Comparison of ENCODE assay signal across 15 cellular contexts in the genomic region with DNA sequence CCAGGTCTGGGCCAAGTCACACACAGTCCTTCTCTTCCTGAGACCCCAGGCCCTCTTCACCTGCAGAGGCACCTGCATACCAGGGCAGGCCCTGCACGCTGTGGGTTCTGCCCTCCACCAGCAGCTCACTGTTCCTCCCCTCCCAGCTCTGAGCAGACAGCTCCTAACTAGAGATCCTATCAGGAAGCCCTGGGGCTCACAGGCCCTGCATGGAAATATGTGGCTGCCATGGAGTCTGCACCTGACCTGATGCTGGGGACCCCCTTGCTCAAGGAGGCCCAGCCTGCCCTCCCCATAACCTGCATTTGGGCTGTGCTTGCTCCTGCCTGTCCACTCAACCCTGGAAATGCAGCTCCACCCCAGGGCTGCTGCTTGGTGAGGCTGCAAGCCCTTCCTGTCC. TPM values are rescaled to one million over a fixed set of nuclear protein-coding genes. Genes with fewer than 3 reads are reported as not detected.
DNase-seq lines count a peak whose midpoint lies in the region; ATAC-seq, FAIRE-seq and TF ChIP-seq lines count a peak whose summit lies in the region.
"Had no signal": no experiment of that assay in that cellular context is flagged by ENCODE, and none has a peak within 500 bp of the region (broad histone marks: within the 10 kb centered on the region; RNA-seq: fewer than 3 reads in every experiment).

No MANE protein-coding gene starts in this region.

- peaks cover 2% of the 10 kb centered on the region for H3K4me1 Mint-ChIP-seq in activated T-cell treated with anti-CD3 and anti-CD28 coated beads, Interleukin-2, amount 50 U/mL, for 24 hours (ENCODE audit: low read depth)
- H3K4me1 Mint-ChIP-seq: CD4-positive, CD25-positive, alpha-beta regulatory T cell had no signal

- H3K4me2 ChIP-seq in HepG2 (ENCODE audit: low read depth, low read length) (no peak overlapping the region), H1 (ENCODE audit: insufficient read depth in 1 of 2, low read depth in 2 of 2, low read length in 2 of 2) (no peak overlapping the region)
- H3K4me2 ChIP-seq: BLaER1 treated with 17β-estradiol and CSF1 and Interleukin-3, amounts not matched to agents 10 nM and 100 nM had no signal

- H4K8ac ChIP-seq in H1 (ENCODE audit: extremely low read depth, insufficient read depth, low read length): 0 out of 2 replicates have a peak overlapping the region, but pooled peaks have one; percentile 14

- no peak overlapping the region for H3K27ac Mint-ChIP-seq in activated T-cell treated with anti-CD3 and anti-CD28 coated beads, Interleukin-2, amount 50 U/mL, for 24 hours
- H3K27ac Mint-ChIP-seq: HFFc6 had no signal

- no peak overlapping the region for H2BK5ac ChIP-seq in H1 (ENCODE audit: low read depth, low read length)

- H3K23ac ChIP-seq in H1 (ENCODE audit: insufficient read length): no peak overlapping the region

- no peak for TF ChIP-seq POLR2A in HepG2 (IDR thresholded peaks at IDR 0.05; ENCODE audit: insufficient read depth in 1 of 2, low read depth in 2 of 2, low read length in 2 of 2)
- no peak for TF ChIP-seq POLR2A in right lobe of liver (IDR thresholded peaks at IDR 0.05)
- TF ChIP-seq POLR2A in H1 (IDR thresholded peaks at IDR 0.05; ENCODE audit: control extremely low read depth in 1 of 2, low read depth in 2 of 2, low read length in 2 of 2): no peak
- no peak for TF ChIP-seq POLR2A in H54 (IDR thresholded peaks at IDR 0.05; ENCODE audit: low read depth, low read length)

- no peak for DNase-seq in HepG2 (ENCODE audit: low spot score)
- DNase-seq in right lobe of liver: no peak
- peak in 1 of 2 experiments; percentile 41 for DNase-seq in H1 (ENCODE audit: low read depth in 1 of 2, low spot score in 2 of 2)
- peak; percentile 68 for DNase-seq in posterior vena cava (ENCODE audit: low spot score)
- no peak for DNase-seq in activated T-cell treated with anti-CD3 and anti-CD28 coated beads, Interleukin-2, amount 50 U/mL, for 24 hours
- DNase-seq in H54 (ENCODE audit: insufficient read length, low spot score): no peak
- no peak for DNase-seq in NOMO-1 treated with DMSO at 0.1 percent for 48 hours (lab: John Stamatoyannopoulos, UW; ENCODE audit: unreplicated experiment)
- DNase-seq: CD4-positive, CD25-positive, alpha-beta regulatory T cell; GF-D8 had no signal

- H3K9ac ChIP-seq in HepG2 (ENCODE audit: insufficient read depth, low read depth, low read length): no peak overlapping the region
- H3K9ac ChIP-seq in H1 (replicated peaks in 1 of 4; ENCODE audit: extremely low read depth in 1 of 4, low read depth in 3 of 4, low read length in 3 of 4): no peak overlapping the region
- H3K9ac ChIP-seq: BLaER1 treated with 17β-estradiol and CSF1 and Interleukin-3, amounts not matched to agents 10 nM and 100 nM; GM23248 had no signal

- no peak overlapping the region for H3K56ac ChIP-seq in H1 (replicated peaks; ENCODE audit: insufficient read length, low read depth, low read length)

- CTCF ChIA-PET in HepG2 (lab: Yijun Ruan, JAX; ENCODE audit: low intra/inter-chr PET ratio, low total read pairs) (no interaction called here), H1 (lab: Charles Lee; ENCODE audit: partially characterized antibody) (interaction anchor here (0.6 to 2.1 kb wide), 5 partner anchors 22 to 75 kb away, joined by 3 to 7 read pairs (median 5); no protein-coding TSS in a partner anchor)

- H3K4me3 Mint-ChIP-seq in activated T-cell treated with anti-CD3 and anti-CD28 coated beads, Interleukin-2, amount 50 U/mL, for 24 hours: no peak overlapping the region
- H3K4me3 Mint-ChIP-seq: CD4-positive, CD25-positive, alpha-beta regulatory T cell; HFFc6 had no signal

- TF ChIP-seq CTCF in HepG2 (CRISPR knock-in tag; IDR thresholded peaks at IDR 0.05) (no peak), right lobe of liver (IDR thresholded peaks at IDR 0.05) (no peak), H1 (IDR thresholded peaks at IDR 0.05; ENCODE audit: control extremely low read depth in 1 of 3, insufficient read depth in 1 of 3, low read depth in 1 of 3, low read length in 3 of 3) (no peak)

- H3K27ac ChIP-seq in HepG2 (ENCODE audit: extremely low read length, insufficient read depth, low read length) (no peak overlapping the region), right lobe of liver (no peak overlapping the region), H1 (ENCODE audit: low read depth, low read length) (no peak overlapping the region)
- H3K27ac ChIP-seq: BLaER1 treated with 17β-estradiol and CSF1 and Interleukin-3, amounts not matched to agents 10 nM and 100 nM; GM23248 had no signal

- 0% methylated on average over 1 of the region's 1 CpG for WGBS in HepG2 (ENCODE audit: low lambda C conversion rate)
- 0% methylated on average over 1 of the region's 1 CpG for WGBS in right lobe of liver (ENCODE audit: insufficient coverage, low coverage, low lambda C conversion rate, missing lambda C conversion rate)
- 80% methylated on average over 1 of the region's 1 CpG; no CpG with 5 or more reads in 1 of the 2 experiments for WGBS in H1 (ENCODE audit: extremely low coverage in 1 of 2, insufficient coverage in 1 of 2, insufficient read length in 1 of 2, insufficient replicate concordance in 2 of 2, low coverage in 1 of 2, low lambda C conversion rate in 2 of 2, missing lambda C conversion rate in 1 of 2), 2 experiments

- H2AK5ac ChIP-seq in H1 (ENCODE audit: low read depth, low read length): no peak overlapping the region

- TF ChIP-seq EP300 in HepG2 (IDR thresholded peaks at IDR 0.05; ENCODE audit: low read depth in 2 of 2, low read length in 2 of 2) (no peak), HepG2 (CRISPR knock-in tag; IDR thresholded peaks at IDR 0.05; ENCODE audit: borderline replicate concordance) (no peak), H1 (IDR thresholded peaks at IDR 0.05; ENCODE audit: borderline replicate concordance in 1 of 2, low read depth in 2 of 2, low read length in 2 of 2) (no peak)

- no peaks in the 10 kb centered on the region for H3K36me3 Mint-ChIP-seq in activated T-cell treated with anti-CD3 and anti-CD28 coated beads, Interleukin-2, amount 50 U/mL, for 24 hours (ENCODE audit: low read depth)
- H3K36me3 Mint-ChIP-seq: CD4-positive, CD25-positive, alpha-beta regulatory T cell had no signal

- H3K4ac ChIP-seq in H1 (replicated peaks; ENCODE audit: insufficient read length, low read depth, low read length): no peak overlapping the region

- H3K36me3 ChIP-seq in HepG2 (replicated peaks in 1 of 2; ENCODE audit: control insufficient read depth in 1 of 2, insufficient read depth in 2 of 2, low read length in 2 of 2) (no peaks in the 10 kb centered on the region), right lobe of liver (no peaks in the 10 kb centered on the region), H1 (ENCODE audit: control insufficient read depth in 2 of 4, insufficient read depth in 4 of 4, low read length in 3 of 4) (no peaks in the 10 kb centered on the region)
- H3K36me3 ChIP-seq: BLaER1 treated with 17β-estradiol and CSF1 and Interleukin-3, amounts not matched to agents 10 nM and 100 nM; HAP-1 had no signal

- no peaks in the 10 kb centered on the region for H3K79me1 ChIP-seq in H1 (ENCODE audit: low read depth, low read length)

- no peaks in the 10 kb centered on the region for H3K9me3 ChIP-seq in HepG2 (ENCODE audit: low read length)
- no peaks in the 10 kb centered on the region for H3K9me3 ChIP-seq in right lobe of liver
- H3K9me3 ChIP-seq in H1 (ENCODE audit: insufficient read depth in 2 of 2, low read depth in 1 of 2, low read length in 1 of 2): no peaks in the 10 kb centered on the region
- H3K9me3 ChIP-seq: BLaER1 treated with 17β-estradiol and CSF1 and Interleukin-3, amounts not matched to agents 10 nM and 100 nM; HAP-1 had no signal

- POLR2A ChIA-PET in HepG2 (lab: Yijun Ruan, JAX): no interaction called here
- POLR2A ChIA-PET in H1 (lab: Charles Lee; ENCODE audit: partially characterized antibody): no interaction called here

- 0 out of 2 replicates have a peak overlapping the region, but pooled peaks have one; percentile 32 for H2BK15ac ChIP-seq in H1 (ENCODE audit: low read length)

- peak; percentile 33 for ATAC-seq in HepG2
- ATAC-seq in right lobe of liver: no peak

- intact Hi-C loops in HepG2 (cut with micrococcal nuclease; ENCODE audit: unreplicated experiment): no loop called here
- intact Hi-C loops in right lobe of liver (cut with DNase I): no loop called here
- intact Hi-C loops in posterior vena cava (cut with DNase I): no loop called here

- no peaks in the 10 kb centered on the region for H3K23me2 ChIP-seq in H1 (ENCODE audit: low read depth, low read length)

- H3K14ac ChIP-seq in H1 (ENCODE audit: insufficient read length): no peak overlapping the region

- no peak for TF ChIP-seq RAD21 in HepG2 (CRISPR knock-in tag; IDR thresholded peaks at IDR 0.05)
- TF ChIP-seq RAD21 in H1 (IDR thresholded peaks at IDR 0.05 in 1 of 2, conservative IDR thresholded peaks at IDR 0.05 in 1 of 2; ENCODE audit: low read depth in 2 of 2, low read length in 2 of 2): no peak

- no peak overlapping the region for H3K4me3 ChIP-seq in HepG2 (replicated peaks in 1 of 3; ENCODE audit: insufficient read depth in 1 of 3, low read depth in 2 of 3, low read length in 3 of 3)
- no peak overlapping the region for H3K4me3 ChIP-seq in right lobe of liver
- H3K4me3 ChIP-seq in H1 (ENCODE audit: extremely low read depth in 1 of 4, insufficient read depth in 2 of 4, low read depth in 3 of 4, low read length in 4 of 4): no peak overlapping the region
- H3K4me3 ChIP-seq: BLaER1 treated with 17β-estradiol and CSF1 and Interleukin-3, amounts not matched to agents 10 nM and 100 nM; GM23248; HAP-1 had no signal

- H3K79me2 ChIP-seq in HepG2 (ENCODE audit: insufficient read depth, low read length): no peaks in the 10 kb centered on the region
- H3K79me2 ChIP-seq in H1 (ENCODE audit: control insufficient read depth in 1 of 2, insufficient read depth in 2 of 2, low read length in 2 of 2): no peaks in the 10 kb centered on the region

- no peak overlapping the region for H3K18ac ChIP-seq in H1 (ENCODE audit: extremely low read depth, low read length)

- H2AFZ ChIP-seq in HepG2 (ENCODE audit: low read length) (no peak overlapping the region), H1 (ENCODE audit: low read length) (no peak overlapping the region)
- H2AFZ ChIP-seq: GM23248 had no signal

- no peak for FAIRE-seq in HepG2 (lab: Jason Lieb, UNC)
- no peak for FAIRE-seq in H1 (lab: Jason Lieb, UNC)
- no peak for FAIRE-seq in H54 (lab: Jason Lieb, UNC)

- H3K4me1 ChIP-seq in HepG2 (ENCODE audit: insufficient read depth, low read length) (peaks cover 14% of the 10 kb centered on the region; the same call in 1 of the 2 replicates), right lobe of liver (no peaks in the 10 kb centered on the region), H1 (replicated peaks in 1 of 4; ENCODE audit: control insufficient read depth in 3 of 4, insufficient read depth in 4 of 4, low read length in 3 of 4) (no peaks in the 10 kb centered on the region)
- H3K4me1 ChIP-seq: HAP-1 had no signal

- H3K9me3 Mint-ChIP-seq in activated T-cell treated with anti-CD3 and anti-CD28 coated beads, Interleukin-2, amount 50 U/mL, for 24 hours: no peaks in the 10 kb centered on the region
- H3K9me3 Mint-ChIP-seq: CD4-positive, CD25-positive, alpha-beta regulatory T cell; HFFc6 had no signal

- no peak overlapping the region for H2BK20ac ChIP-seq in H1 (ENCODE audit: low read length)

- BruUV-seq in HepG2 (replicated peaks; lab: Mats Ljungman, UMichigan): no TSS peak

- H2BK12ac ChIP-seq in H1 (ENCODE audit: low read depth, low read length): no peak overlapping the region; the same call in 1 of the 2 replicates

- H3K27me3 ChIP-seq in HepG2 (ENCODE audit: control insufficient read depth in 1 of 2, insufficient read depth in 2 of 2, low read length in 2 of 2) (peaks cover 1 to 3% of the 10 kb centered on the region in 2 experiments; a peak in 2 of 5 replicates), right lobe of liver (no peaks in the 10 kb centered on the region), H1 (replicated peaks in 1 of 4; ENCODE audit: control insufficient read depth in 3 of 4, extremely low read depth in 1 of 4, insufficient read depth in 3 of 4, low read length in 3 of 4) (no peaks in the 10 kb centered on the region)
- H3K27me3 ChIP-seq: BLaER1 treated with 17β-estradiol and CSF1 and Interleukin-3, amounts not matched to agents 10 nM and 100 nM had no signal

- no peak overlapping the region for H4K5ac ChIP-seq in H1 (ENCODE audit: insufficient read length, low read depth, low read length)

- H2BK120ac ChIP-seq in H1 (replicated peaks; ENCODE audit: low read depth, low read length): no peak overlapping the region

- in situ Hi-C loops in HepG2 (cut with HindIII; ENCODE audit: extremely low pct_ligation_motif_present, low pct_unique_long_range_greater_than_20kb): no loop called here

- peaks cover 5% of the 10 kb centered on the region for H3K27me3 Mint-ChIP-seq in activated T-cell treated with anti-CD3 and anti-CD28 coated beads, Interleukin-2, amount 50 U/mL, for 24 hours

- H4K20me1 ChIP-seq in HepG2 (ENCODE audit: insufficient read depth, low read length): no peaks in the 10 kb centered on the region
- no peaks in the 10 kb centered on the region for H4K20me1 ChIP-seq in H1 (replicated peaks in 1 of 2; ENCODE audit: control insufficient read depth in 1 of 2, insufficient read depth in 2 of 2, low read length in 2 of 2)
- H4K20me1 ChIP-seq: BLaER1 treated with 17β-estradiol and CSF1 and Interleukin-3, amounts not matched to agents 10 nM and 100 nM had no signal

- H4K91ac ChIP-seq in H1 (replicated peaks; ENCODE audit: insufficient read length, low read length): peak overlapping the region; percentile 27

RNA-seq across cellular contexts. Expression of a gene that starts 14.6 kb away (rescaled TPM):
- total RNA-seq in HepG2 (2016; rRNA removed; fragmentation: Illumina TruSeq; extraction: Trizol) (0.15 and 0.29 TPM in 2 replicates), right lobe of liver (1 to 10 TPM in 1 of 6 experiments, under 1 TPM in 1, not detected in 4; 0.20 to 2.0 TPM), posterior vena cava (under 1 TPM in 1 of 2 donors, not detected in 1; 0.19 TPM)
- 0.18 TPM in 1 of 2 replicates, not detected in the other for total RNA-seq in HepG2 (2016; cell fraction: cytosol; rRNA removed; fragmentation: Illumina TruSeq; extraction: Trizol; ENCODE audit: low read depth)
- 0.37 TPM in 1 of 2 replicates, not detected in the other for total RNA-seq in HepG2 (2016; cell fraction: insoluble cytoplasmic fraction; rRNA removed; fragmentation: Illumina TruSeq; extraction: Trizol)
- total RNA-seq in HepG2 (2016; cell fraction: membrane; rRNA removed; fragmentation: Illumina TruSeq; extraction: Trizol): not detected in 2 replicates
- 0.31 TPM in 1 of 2 replicates, not detected in the other for total RNA-seq in HepG2 (2016; cell fraction: nucleus; rRNA removed; fragmentation: Illumina TruSeq; extraction: Trizol)
- polyA plus RNA-seq in HepG2 (2011; rRNA removed) (0.30 and 0.80 TPM in 2 replicates), H1 (2011; rRNA removed) (3.2 and 4.2 TPM in 2 replicates)
- 1.1 and 1.6 TPM in 2 replicates for polyA plus RNA-seq in HepG2 (2011; cell fraction: cytosol; rRNA removed)
- 0.26 and 0.35 TPM in 2 replicates for polyA plus RNA-seq in HepG2 (2011; cell fraction: nucleus; rRNA removed)
- polyA plus RNA-seq in HepG2 (2012): 0.38 TPM in 1 of 2 replicates, not detected in the other
- not detected in 2 replicates for polyA plus RNA-seq in HepG2 (2016; cell fraction: cytosol; fragmentation: Illumina TruSeq; extraction: Trizol; ENCODE audit: low read depth)
- not detected in 2 replicates for polyA plus RNA-seq in HepG2 (2016; cell fraction: insoluble cytoplasmic fraction; fragmentation: Illumina TruSeq; extraction: Trizol; ENCODE audit: low read depth)
- not detected in 2 replicates for polyA plus RNA-seq in HepG2 (2016; cell fraction: membrane; fragmentation: Illumina TruSeq; extraction: Trizol; ENCODE audit: low read depth)
- 0.49 TPM in 1 of 2 replicates, not detected in the other for polyA plus RNA-seq in HepG2 (2016; cell fraction: nucleus; fragmentation: Illumina TruSeq; extraction: Trizol; ENCODE audit: insufficient read depth, low read depth)
- 0.28 TPM in 1 of 2 replicates, not detected in the other for polyA minus RNA-seq in HepG2 (2011; rRNA and poly(A)+ RNA removed; ENCODE audit: low replicate concordance)
- not detected in 2 replicates for polyA minus RNA-seq in HepG2 (2011; cell fraction: cytosol; rRNA and poly(A)+ RNA removed)
- not detected in 2 replicates for polyA minus RNA-seq in HepG2 (2011; cell fraction: nucleus; rRNA and poly(A)+ RNA removed)
- total RNA-seq in H1 (2021; fragmentation: NEBNext Ultra II Directional; extraction: Animal tissue kit (Norgen Biotek cat#: 25700)): 4.4 and 4.8 TPM in 2 replicates
- polyA plus RNA-seq in H1 (2011; cell fraction: cytosol; rRNA removed): 4.9 TPM
- polyA plus RNA-seq in H1 (2011; cell fraction: nucleus; rRNA removed): 7.8 TPM
- 2.1 to 4.4 TPM (median 2.9 TPM) in 4 replicates for polyA plus RNA-seq in H1 (2012, experiment 1 of 2)
- polyA plus RNA-seq in H1 (2012, experiment 2 of 2): 3.6 TPM
- polyA plus RNA-seq in H1 (2013, experiment 1 of 2): 6.4 TPM
- polyA plus RNA-seq in H1 (2013, experiment 2 of 2): 5.8 TPM
- 0.93 and 0.98 TPM in 2 replicates for polyA minus RNA-seq in H1 (2011; rRNA and poly(A)+ RNA removed)
- 0.88 TPM for polyA minus RNA-seq in H1 (2011; cell fraction: cytosol; rRNA and poly(A)+ RNA removed)
- polyA minus RNA-seq in H1 (2011; cell fraction: nucleus; rRNA and poly(A)+ RNA removed): 1.9 TPM
- total RNA-seq: A172, GM23248, HT1080 had no signal
